Comparison of ENCODE assay signal across 8 cellular contexts in genomic region chr17:75764711-75765421, GRCh38. TPM values are rescaled to one million over a fixed set of nuclear protein-coding genes. Genes with fewer than 3 reads are reported as not detected.
DNase-seq lines count a peak whose midpoint lies in the region; ATAC-seq and TF ChIP-seq lines count a peak whose summit lies in the region.

GALK1 (minus strand) TSS chr17:75765192; CDS start chr17:75765136, 56 bp downstream.

- H3K36me3 Mint-ChIP-seq in GM23338 (ENCODE audit: low read depth) = no peaks in the 10 kb centered on the region; the same call in 2 of the 3 replicates

- no peaks in the 10 kb centered on the region; the same call in 2 of the 3 replicates for H3K9me3 Mint-ChIP-seq in GM23338

- H2AFZ ChIP-seq in GM23338 = peak within 1 kb of the TSS; percentile 99

- 0 out of 2 replicates have a peak within 1 kb of the TSS, but pooled peaks have one; percentile 50 for H3K27ac Mint-ChIP-seq in GM23338

- no peaks in the 10 kb centered on the region for H3K79me2 ChIP-seq in GM23338 (replicated peaks; ENCODE audit: insufficient read depth)

- H3K27me3 ChIP-seq in GM23338 (ENCODE audit: insufficient read depth) = no peaks in the 10 kb centered on the region
- no peaks in the 10 kb centered on the region for H3K27me3 ChIP-seq in WERI-Rb-1 (ENCODE audit: insufficient read depth, low read depth, severe bottlenecking)

- H4K20me1 ChIP-seq in GM23338 (replicated peaks; ENCODE audit: insufficient read depth) = 0 out of 2 replicates have a peak, but pooled peaks cover 3% of the 10 kb centered on the region

- peaks cover 4% of the 10 kb centered on the region for H3F3A ChIP-seq in GM23338 (replicated peaks; ENCODE audit: low read depth)

- H3K27ac ChIP-seq in GM23338 (ENCODE audit: low read depth) = peak within 1 kb of the TSS; percentile 55; the same call in 1 of the 2 replicates
- peak within 1 kb of the TSS; percentile 62 for H3K27ac ChIP-seq in WERI-Rb-1

- H3K4me2 ChIP-seq in GM23338 = peak within 1 kb of the TSS; percentile 87

- H3K4me1 Mint-ChIP-seq in GM23338 = peaks cover 5% of the 10 kb centered on the region; the same call in 2 of the 3 replicates

- peaks cover 3% of the 10 kb centered on the region; the same call in 1 of the 2 replicates for H3K4me1 ChIP-seq in GM23338 (ENCODE audit: insufficient read depth)

- peak; percentile 82 for ATAC-seq in GM23338

- no peaks in the 10 kb centered on the region for H3K9me3 ChIP-seq in WERI-Rb-1 (ENCODE audit: severe bottlenecking)

- DNase-seq in GF-D8 (lab: John Stamatoyannopoulos, UW) = peak; percentile 47
- DNase-seq in GM23338 (ENCODE audit: low spot score) = peak; percentile 79
- DNase-seq in NAMALWA (ENCODE audit: low spot score) = peak; percentile 84
- DNase-seq in WERI-Rb-1 = peak; percentile 75
- peak; percentile 68 to 74 for DNase-seq in cardiac fibroblast (ENCODE audit: low read depth in 2 of 2)
- DNase-seq in islet precursor cell = peak; percentile 92
- peak; percentile 57 to 59 for DNase-seq in stimulated activated CD4-positive, alpha-beta T cell treated with anti-CD3 and anti-CD28 coated beads, Interleukin-15, amount 100 ng/mL, for 1 hour (ENCODE audit: low read depth in 1 of 2, low spot score in 1 of 2)
- no peak for DNase-seq in cortex of kidney (lab: John Stamatoyannopoulos, UW)

- H3K4me3 Mint-ChIP-seq in GM23338 = peak within 1 kb of the TSS; percentile 76

- H3K9me2 ChIP-seq in GM23338 (ENCODE audit: insufficient read depth) = no peaks in the 10 kb centered on the region

- H3K4me3 ChIP-seq in GM23338 (peak within 1 kb of the TSS; percentile 90), WERI-Rb-1 (ENCODE audit: low read depth, low read length) (peak within 1 kb of the TSS; percentile 74), cardiac fibroblast (replicated peaks in 1 of 2; ENCODE audit: low read depth in 2 of 2, low read length in 2 of 2) (peak within 1 kb of the TSS; percentile 60 to 65)

- TF ChIP-seq CTCF in GM23338 (conservative IDR thresholded peaks at IDR 0.05; ENCODE audit: low read depth in 2 of 2) (peak; percentile 60 to 69), WERI-Rb-1 (IDR thresholded peaks at IDR 0.05; ENCODE audit: low read depth, low read length) (peak; percentile 78), cardiac fibroblast (IDR thresholded peaks at IDR 0.05; ENCODE audit: low read depth, low read length) (peak; percentile 70)

- no peaks in the 10 kb centered on the region for H3K36me3 ChIP-seq in GM23338 (ENCODE audit: insufficient read depth)
- H3K36me3 ChIP-seq in WERI-Rb-1 = no peaks in the 10 kb centered on the region

- peaks cover 16% of the 10 kb centered on the region for H3K27me3 Mint-ChIP-seq in GM23338 (ENCODE audit: insufficient read depth, low read depth, poor library complexity)

TF ChIP-seq in GM23338, 12 proteins besides CTCF, POLR2A, EP300 and RAD21:
- TF ChIP-seq CREB1 (CRISPR knock-in tag; IDR thresholded peaks at IDR 0.05; ENCODE audit: low read depth) (peak; percentile 30; the same call in 1 of the 2 replicates), POLR2AphosphoS5 (IDR thresholded peaks at IDR 0.05; ENCODE audit: low read depth) (peak; percentile 53; the same call in 1 of the 2 replicates)
- TF ChIP-seq, protein P1, sequence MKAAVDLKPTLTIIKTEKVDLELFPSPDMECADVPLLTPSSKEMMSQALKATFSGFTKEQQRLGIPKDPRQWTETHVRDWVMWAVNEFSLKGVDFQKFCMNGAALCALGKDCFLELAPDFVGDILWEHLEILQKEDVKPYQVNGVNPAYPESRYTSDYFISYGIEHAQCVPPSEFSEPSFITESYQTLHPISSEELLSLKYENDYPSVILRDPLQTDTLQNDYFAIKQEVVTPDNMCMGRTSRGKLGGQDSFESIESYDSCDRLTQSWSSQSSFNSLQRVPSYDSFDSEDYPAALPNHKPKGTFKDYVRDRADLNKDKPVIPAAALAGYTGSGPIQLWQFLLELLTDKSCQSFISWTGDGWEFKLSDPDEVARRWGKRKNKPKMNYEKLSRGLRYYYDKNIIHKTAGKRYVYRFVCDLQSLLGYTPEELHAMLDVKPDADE (IDR thresholded peaks at IDR 0.05) = no peak

RNA-seq across cellular contexts. Expression of gene GALK1, which starts in this region (rescaled TPM):
- total RNA-seq in GM23338 (2014; rRNA removed; shearing (Covaris generic)) = 30.5 TPM in 2 replicates
- 31.7 and 34.7 TPM in 2 replicates for polyA plus RNA-seq in GM23338 (2016; fragmentation: Nextera tagmentation; extraction: Ambion mirVana)
